In genomic region chr10:4242561-4243035, GRCh38 we compare ENCODE assay signal across 8 cellular contexts.
DNase-seq lines count a peak whose midpoint lies in the region; ATAC-seq and TF ChIP-seq lines count a peak whose summit lies in the region.

No MANE protein-coding gene starts in this region.

- TF ChIP-seq EP300 in gastroesophageal sphincter (IDR thresholded peaks at IDR 0.05): no peak

- no peak for TF ChIP-seq CTCF in WERI-Rb-1 (IDR thresholded peaks at IDR 0.05; ENCODE audit: low read depth, low read length)
- no peak for TF ChIP-seq CTCF in gastroesophageal sphincter (IDR thresholded peaks at IDR 0.05)

- peaks cover 7 to 54% (median 8%) of the 10 kb centered on the region in 3 donors for H3K4me1 ChIP-seq in gastroesophageal sphincter

- H3K9me3 ChIP-seq in WERI-Rb-1 (ENCODE audit: severe bottlenecking) (no peaks in the 10 kb centered on the region), gastroesophageal sphincter (no peaks in the 10 kb centered on the region)

- H3K36me3 ChIP-seq in WERI-Rb-1 (no peaks in the 10 kb centered on the region), gastroesophageal sphincter (no peaks in the 10 kb centered on the region)

- no peak for TF ChIP-seq POLR2A in gastroesophageal sphincter (IDR thresholded peaks at IDR 0.05)

- DNase-seq in GM04504 (ENCODE audit: low read depth) (peak; percentile 76), WERI-Rb-1 (peak; percentile 7), retina (peak; percentile 21), NCI-H526 (lab: John Stamatoyannopoulos, UW) (no peak)

- ATAC-seq in gastroesophageal sphincter (no peak), GM21723 (IDR thresholded peaks at IDR 0.05; ENCODE audit: unreplicated experiment) (no peak), HG03354 (IDR thresholded peaks at IDR 0.05; ENCODE audit: poor library complexity, severe bottlenecking, unreplicated experiment) (no peak), GM21390 (IDR thresholded peaks at IDR 0.05; ENCODE audit: unreplicated experiment) (no peak)

- WGBS in gastroesophageal sphincter (ENCODE audit: low coverage in 1 of 2), 2 donors: 0 to 5% methylated on average over 1 to 2 of the region's 2 CpGs

- no peak overlapping the region for H3K27ac ChIP-seq in WERI-Rb-1
- peak overlapping the region; percentile 90 to 100 (median 92) for H3K27ac ChIP-seq in gastroesophageal sphincter

- H3K27me3 ChIP-seq in WERI-Rb-1 (ENCODE audit: insufficient read depth, low read depth, severe bottlenecking): no peaks in the 10 kb centered on the region
- no peaks in the 10 kb centered on the region for H3K27me3 ChIP-seq in gastroesophageal sphincter

- no peak overlapping the region for H3K4me3 ChIP-seq in WERI-Rb-1 (ENCODE audit: low read depth, low read length)
- peak overlapping the region; percentile 51 to 90 for H3K4me3 ChIP-seq in gastroesophageal sphincter

Comparison
In these comparisons a context has a peak if more than half of its experiments do, and no peak if none do; other contexts are left out.
1. DNase-seq: peak in GM04504 (single experiment), WERI-Rb-1 (single experiment) and retina (single experiment); none in NCI-H526 (0 of 2).